8 cellular contexts compared by ENCODE assay signal in the genomic region with DNA sequence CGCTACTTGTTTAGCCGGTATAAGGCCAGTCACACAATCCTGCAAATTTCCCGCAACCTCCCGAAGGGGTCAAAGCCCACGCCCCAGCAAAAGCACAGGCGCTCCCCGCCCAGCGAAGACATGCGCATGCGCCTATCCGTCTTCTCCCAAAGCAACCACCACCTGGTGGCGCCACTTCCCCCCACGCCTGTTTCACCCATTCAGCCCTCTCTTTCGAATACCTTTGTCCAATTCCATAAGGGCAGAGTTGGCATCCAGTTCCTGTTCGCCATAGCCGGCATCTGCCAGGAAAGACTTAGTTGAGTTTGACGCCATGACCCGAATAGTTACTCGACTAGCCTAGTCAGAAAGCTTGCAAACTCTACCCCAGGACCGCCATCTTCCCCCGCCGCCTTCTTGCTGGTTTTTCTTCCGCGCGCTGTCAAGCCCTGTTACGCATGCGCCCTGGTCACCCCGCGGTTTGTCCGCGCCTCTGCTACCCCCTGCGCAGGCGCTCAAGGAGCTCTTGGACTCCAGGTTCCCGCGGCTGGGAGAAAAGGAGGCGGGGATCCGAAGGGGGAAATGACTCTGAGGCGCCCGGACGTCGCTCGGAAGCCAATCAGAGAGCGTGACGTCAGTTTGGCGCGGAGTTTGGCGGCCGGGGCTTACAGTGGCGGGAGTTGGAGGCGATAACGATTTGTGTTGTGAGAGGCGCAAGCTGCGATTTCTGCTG. TPM values are rescaled to one million over a fixed set of nuclear protein-coding genes. Genes with fewer than 3 reads are reported as not detected.
A peak's percentile ranks its signal among the peaks of the same experiment; 100 is the strongest.
DNase-seq lines count a peak whose midpoint lies in the region; ATAC-seq, FAIRE-seq and TF ChIP-seq lines count a peak whose summit lies in the region.

A gene with protein sequence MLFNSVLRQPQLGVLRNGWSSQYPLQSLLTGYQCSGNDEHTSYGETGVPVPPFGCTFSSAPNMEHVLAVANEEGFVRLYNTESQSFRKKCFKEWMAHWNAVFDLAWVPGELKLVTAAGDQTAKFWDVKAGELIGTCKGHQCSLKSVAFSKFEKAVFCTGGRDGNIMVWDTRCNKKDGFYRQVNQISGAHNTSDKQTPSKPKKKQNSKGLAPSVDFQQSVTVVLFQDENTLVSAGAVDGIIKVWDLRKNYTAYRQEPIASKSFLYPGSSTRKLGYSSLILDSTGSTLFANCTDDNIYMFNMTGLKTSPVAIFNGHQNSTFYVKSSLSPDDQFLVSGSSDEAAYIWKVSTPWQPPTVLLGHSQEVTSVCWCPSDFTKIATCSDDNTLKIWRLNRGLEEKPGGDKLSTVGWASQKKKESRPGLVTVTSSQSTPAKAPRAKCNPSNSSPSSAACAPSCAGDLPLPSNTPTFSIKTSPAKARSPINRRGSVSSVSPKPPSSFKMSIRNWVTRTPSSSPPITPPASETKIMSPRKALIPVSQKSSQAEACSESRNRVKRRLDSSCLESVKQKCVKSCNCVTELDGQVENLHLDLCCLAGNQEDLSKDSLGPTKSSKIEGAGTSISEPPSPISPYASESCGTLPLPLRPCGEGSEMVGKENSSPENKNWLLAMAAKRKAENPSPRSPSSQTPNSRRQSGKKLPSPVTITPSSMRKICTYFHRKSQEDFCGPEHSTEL (plus strand): TSS at position 626 of the 712 bp plus-strand sequence. CDS start 143 bp downstream, outside the sequence.
A gene with protein sequence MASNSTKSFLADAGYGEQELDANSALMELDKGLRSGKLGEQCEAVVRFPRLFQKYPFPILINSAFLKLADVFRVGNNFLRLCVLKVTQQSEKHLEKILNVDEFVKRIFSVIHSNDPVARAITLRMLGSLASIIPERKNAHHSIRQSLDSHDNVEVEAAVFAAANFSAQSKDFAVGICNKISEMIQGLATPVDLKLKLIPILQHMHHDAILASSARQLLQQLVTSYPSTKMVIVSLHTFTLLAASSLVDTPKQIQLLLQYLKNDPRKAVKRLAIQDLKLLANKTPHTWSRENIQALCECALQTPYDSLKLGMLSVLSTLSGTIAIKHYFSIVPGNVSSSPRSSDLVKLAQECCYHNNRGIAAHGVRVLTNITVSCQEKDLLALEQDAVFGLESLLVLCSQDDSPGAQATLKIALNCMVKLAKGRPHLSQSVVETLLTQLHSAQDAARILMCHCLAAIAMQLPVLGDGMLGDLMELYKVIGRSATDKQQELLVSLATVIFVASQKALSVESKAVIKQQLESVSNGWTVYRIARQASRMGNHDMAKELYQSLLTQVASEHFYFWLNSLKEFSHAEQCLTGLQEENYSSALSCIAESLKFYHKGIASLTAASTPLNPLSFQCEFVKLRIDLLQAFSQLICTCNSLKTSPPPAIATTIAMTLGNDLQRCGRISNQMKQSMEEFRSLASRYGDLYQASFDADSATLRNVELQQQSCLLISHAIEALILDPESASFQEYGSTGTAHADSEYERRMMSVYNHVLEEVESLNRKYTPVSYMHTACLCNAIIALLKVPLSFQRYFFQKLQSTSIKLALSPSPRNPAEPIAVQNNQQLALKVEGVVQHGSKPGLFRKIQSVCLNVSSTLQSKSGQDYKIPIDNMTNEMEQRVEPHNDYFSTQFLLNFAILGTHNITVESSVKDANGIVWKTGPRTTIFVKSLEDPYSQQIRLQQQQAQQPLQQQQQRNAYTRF (minus strand): TSS at position 435 of the 712 bp plus-strand sequence. CDS start 120 bp downstream, at position 315.

- peak within 1 kb of the TSS; percentile 98 for H3K27ac Mint-ChIP-seq in CD8-positive, alpha-beta T cell
- H3K27ac Mint-ChIP-seq in activated CD4-positive, alpha-beta memory T cell treated with anti-CD3 and anti-CD28 coated beads for 36 hours = peak within 1 kb of the TSS; percentile 99

- peak; percentile 95 to 98 (median 97) for DNase-seq in CD8-positive, alpha-beta T cell
- DNase-seq in HK-2 (ENCODE audit: unreplicated experiment) (peak; percentile 100), NCI-H82 treated with DMSO at 0.1 percent for 48 hours (lab: John Stamatoyannopoulos, UW; ENCODE audit: unreplicated experiment) (peak; percentile 100), dermis microvascular lymphatic vessel endothelial cell (ENCODE audit: low read depth in 2 of 2) (peak; percentile 97 to 99), HepG2 (ENCODE audit: low spot score) (peak; percentile 99)
- peak; percentile 99 for DNase-seq in activated CD4-positive, alpha-beta memory T cell treated with anti-CD3 and anti-CD28 coated beads for 36 hours
- peak; percentile 96 for DNase-seq in stimulated activated CD4-positive, alpha-beta T cell treated with anti-CD3 and anti-CD28 coated beads, Interleukin-4, amount 100 ng/mL, for 1 hour

- no peaks in the 10 kb centered on the region for H3K9me3 Mint-ChIP-seq in CD8-positive, alpha-beta T cell
- no peaks in the 10 kb centered on the region for H3K9me3 Mint-ChIP-seq in activated CD4-positive, alpha-beta memory T cell treated with anti-CD3 and anti-CD28 coated beads for 36 hours

- no peaks in the 10 kb centered on the region for H3K27me3 ChIP-seq in CD8-positive, alpha-beta T cell (ENCODE audit: insufficient read depth, low read length)
- H3K27me3 ChIP-seq in HepG2 (ENCODE audit: control insufficient read depth in 1 of 2, insufficient read depth in 2 of 2, low read length in 2 of 2) = no peaks in the 10 kb centered on the region; a peak in 1 of 5 replicates

- H3K36me3 ChIP-seq in CD8-positive, alpha-beta T cell (ENCODE audit: insufficient read depth, low read length) = no peaks in the 10 kb centered on the region
- 0 out of 5 replicates have a peak, but pooled peaks cover 0 to 1% of the 10 kb centered on the region in 2 experiments for H3K36me3 ChIP-seq in HepG2 (replicated peaks in 1 of 2; ENCODE audit: control insufficient read depth in 1 of 2, insufficient read depth in 2 of 2, low read length in 2 of 2)

- peaks cover 3% of the 10 kb centered on the region; the same call in 1 of the 2 replicates for H4K20me1 ChIP-seq in HepG2 (ENCODE audit: insufficient read depth, low read length)

- in situ Hi-C loops in HepG2 (cut with HindIII; ENCODE audit: extremely low pct_ligation_motif_present, low pct_unique_long_range_greater_than_20kb) = loop anchor here (5.0 kb wide), 1 partner anchor 338 kb away; no protein-coding TSS in a partner anchor

- H3K27ac ChIP-seq in CD8-positive, alpha-beta T cell (ENCODE audit: low read depth, low read length) = peak within 1 kb of the TSS; percentile 75
- peak within 1 kb of the TSS; percentile 93 for H3K27ac ChIP-seq in HepG2 (ENCODE audit: extremely low read length, insufficient read depth, low read length)

- TF ChIP-seq CTCF in CD8-positive, alpha-beta T cell (IDR thresholded peaks at IDR 0.05) = peak; percentile 93
- peak; percentile 98 for TF ChIP-seq CTCF in HepG2 (CRISPR knock-in tag; IDR thresholded peaks at IDR 0.05)

- peaks cover 86% of the 10 kb centered on the region for H3K79me2 ChIP-seq in HepG2 (ENCODE audit: insufficient read depth, low read length)

- intact Hi-C loops in CD8-positive, alpha-beta T cell (cut with DNase I, micrococcal nuclease) = loop anchor here (1.0 to 10.0 kb wide), 16 partner anchors 205 to 980 kb away; a partner anchor contains a TSS
- intact Hi-C loops in activated CD4-positive, alpha-beta memory T cell treated with anti-CD3 and anti-CD28 coated beads for 36 hours (cut with micrococcal nuclease) = loop anchor here (1.0 to 10.0 kb wide), 17 partner anchors 23 to 980 kb away; a partner anchor contains a TSS
- intact Hi-C loops in HepG2 (cut with micrococcal nuclease; ENCODE audit: unreplicated experiment) = loop anchor here (1.0 to 2.0 kb wide), 4 partner anchors 23 to 397 kb away; a partner anchor contains a TSS

- H3K4me1 Mint-ChIP-seq in CD8-positive, alpha-beta T cell (ENCODE audit: low read depth) = peaks cover 47% of the 10 kb centered on the region
- H3K4me1 Mint-ChIP-seq in activated CD4-positive, alpha-beta memory T cell treated with anti-CD3 and anti-CD28 coated beads for 36 hours (ENCODE audit: low read depth) = peaks cover 61% of the 10 kb centered on the region

- H3K4me3 Mint-ChIP-seq in CD8-positive, alpha-beta T cell = peak within 1 kb of the TSS; percentile 99
- H3K4me3 Mint-ChIP-seq in activated CD4-positive, alpha-beta memory T cell treated with anti-CD3 and anti-CD28 coated beads for 36 hours = peak within 1 kb of the TSS; percentile 97

- H3K4me3 ChIP-seq in CD8-positive, alpha-beta T cell (ENCODE audit: low read depth, low read length) = peak within 1 kb of the TSS; percentile 98
- peak within 1 kb of the TSS; percentile 83 to 92 (median 89) for H3K4me3 ChIP-seq in HepG2 (replicated peaks in 1 of 3; ENCODE audit: insufficient read depth in 1 of 3, low read depth in 2 of 3, low read length in 3 of 3)

- TSS peak; percentile 70 for BruUV-seq in HepG2 (replicated peaks; lab: Mats Ljungman, UMichigan)

- under 1% methylated on average over 32 of the region's 53 CpGs for WGBS in HepG2 (ENCODE audit: low lambda C conversion rate)

- peak; percentile 82 for TF ChIP-seq RAD21 in HepG2 (CRISPR knock-in tag; IDR thresholded peaks at IDR 0.05)

- H3K4me2 ChIP-seq in HepG2 (ENCODE audit: low read depth, low read length) = peak within 1 kb of the TSS; percentile 74

- TF ChIP-seq EP300 in HepG2 (IDR thresholded peaks at IDR 0.05; ENCODE audit: low read depth in 2 of 2, low read length in 2 of 2) (no peak; a peak in 1 of 4 replicates), HepG2 (CRISPR knock-in tag; IDR thresholded peaks at IDR 0.05; ENCODE audit: borderline replicate concordance) (peak; percentile 47; the same call in 1 of the 2 replicates)

- peak within 1 kb of the TSS; percentile 90 for H3K9ac ChIP-seq in HepG2 (ENCODE audit: insufficient read depth, low read depth, low read length)

- no peaks in the 10 kb centered on the region for H3K27me3 Mint-ChIP-seq in CD8-positive, alpha-beta T cell (ENCODE audit: low read depth)
- H3K27me3 Mint-ChIP-seq in activated CD4-positive, alpha-beta memory T cell treated with anti-CD3 and anti-CD28 coated beads for 36 hours = peaks cover 2% of the 10 kb centered on the region

- POLR2A ChIA-PET in CD8-positive, alpha-beta T cell (lab: Charles Lee) = interaction anchor here (0.8 to 2.6 kb wide), 9 partner anchors 9 to 380 kb away, joined by 3 to 31 read pairs (median 4); a partner anchor contains a TSS
- POLR2A ChIA-PET in activated CD4-positive, alpha-beta memory T cell treated with anti-CD3 and anti-CD28 coated beads for 36 hours (lab: Charles Lee) = interaction anchor here (0.6 to 2.6 kb wide), 8 partner anchors 12 to 745 kb away, joined by 3 to 14 read pairs (median 4); a partner anchor contains a TSS
- POLR2A ChIA-PET in HepG2 (lab: Yijun Ruan, JAX) = interaction anchor here (0.6 to 2.2 kb wide), 23 partner anchors 9 to 757 kb away, joined by 3 to 22 read pairs (median 4); a partner anchor contains a TSS

- peak; percentile 90 for ATAC-seq in CD8-positive, alpha-beta T cell
- peak; percentile 80 for ATAC-seq in GM19452 (IDR thresholded peaks at IDR 0.05; ENCODE audit: unreplicated experiment)
- peak; percentile 94 for ATAC-seq in HepG2

- TF ChIP-seq POLR2A in HepG2 (IDR thresholded peaks at IDR 0.05; ENCODE audit: insufficient read depth in 1 of 2, low read depth in 2 of 2, low read length in 2 of 2) = peak; percentile 93 to 94

- H3K4me1 ChIP-seq in CD8-positive, alpha-beta T cell (ENCODE audit: insufficient read depth, low read length) = peaks cover 19% of the 10 kb centered on the region
- H3K4me1 ChIP-seq in HepG2 (ENCODE audit: insufficient read depth, low read length) = peaks cover 62% of the 10 kb centered on the region

- peaks cover 18% of the 10 kb centered on the region for H3K36me3 Mint-ChIP-seq in CD8-positive, alpha-beta T cell
- peaks cover 41% of the 10 kb centered on the region for H3K36me3 Mint-ChIP-seq in activated CD4-positive, alpha-beta memory T cell treated with anti-CD3 and anti-CD28 coated beads for 36 hours

- FAIRE-seq in HepG2 (lab: Jason Lieb, UNC) = peak; percentile 97

- CTCF ChIA-PET in CD8-positive, alpha-beta T cell (lab: Charles Lee) = interaction anchor here (0.7 to 5.0 kb wide), 29 partner anchors 9 to 428 kb away, joined by 3 to 30 read pairs (median 4); a partner anchor contains a TSS
- CTCF ChIA-PET in activated CD4-positive, alpha-beta memory T cell treated with anti-CD3 and anti-CD28 coated beads for 36 hours (lab: Charles Lee) = interaction anchor here (0.5 to 5.3 kb wide), 57 partner anchors 9 to 739 kb away, joined by 3 to 56 read pairs (median 5); a partner anchor contains a TSS
- CTCF ChIA-PET in HepG2 (lab: Yijun Ruan, JAX; ENCODE audit: low intra/inter-chr PET ratio, low total read pairs) = interaction anchor here (0.9 to 2.5 kb wide), 4 partner anchors 23 to 421 kb away, joined by 3 to 30 read pairs (median 6); no protein-coding TSS in a partner anchor

- H3K9me3 ChIP-seq in CD8-positive, alpha-beta T cell (ENCODE audit: low read length) = no peaks in the 10 kb centered on the region
- no peaks in the 10 kb centered on the region for H3K9me3 ChIP-seq in HepG2 (ENCODE audit: low read length)

- peak within 1 kb of the TSS; percentile 88 for H2AFZ ChIP-seq in HepG2 (ENCODE audit: low read length)

RNA-seq across cellular contexts. Expression of the first gene that starts in this region (rescaled TPM):
- total RNA-seq in CD8-positive, alpha-beta T cell = 1 to 10 TPM; 1.0 to 1.2 TPM
- total RNA-seq in activated CD4-positive, alpha-beta memory T cell treated with anti-CD3 and anti-CD28 coated beads for 36 hours = 10 to 100 TPM; 82.2 to 88.2 TPM
- 10.6 and 11.4 TPM in 2 replicates for total RNA-seq in dermis microvascular lymphatic vessel endothelial cell
- total RNA-seq in HepG2 (2016; rRNA removed; fragmentation: Illumina TruSeq; extraction: Trizol) = 32.8 and 43.1 TPM in 2 replicates
- total RNA-seq in HepG2 (2016; cell fraction: cytosol; rRNA removed; fragmentation: Illumina TruSeq; extraction: Trizol; ENCODE audit: low read depth) = 9.8 and 9.9 TPM in 2 replicates
- 31.2 and 42.3 TPM in 2 replicates for total RNA-seq in HepG2 (2016; cell fraction: insoluble cytoplasmic fraction; rRNA removed; fragmentation: Illumina TruSeq; extraction: Trizol)
- total RNA-seq in HepG2 (2016; cell fraction: membrane; rRNA removed; fragmentation: Illumina TruSeq; extraction: Trizol) = 14.6 and 16.2 TPM in 2 replicates
- 25.2 and 27.3 TPM in 2 replicates for total RNA-seq in HepG2 (2016; cell fraction: nucleus; rRNA removed; fragmentation: Illumina TruSeq; extraction: Trizol)
- 7.1 and 10.4 TPM in 2 replicates for polyA plus RNA-seq in HepG2 (2011; rRNA removed)
- polyA plus RNA-seq in HepG2 (2011; cell fraction: cytosol; rRNA removed) = 5.6 and 6.1 TPM in 2 replicates
- polyA plus RNA-seq in HepG2 (2011; cell fraction: nucleus; rRNA removed) = 3.2 and 6.0 TPM in 2 replicates
- 5.1 and 6.2 TPM in 2 replicates for polyA plus RNA-seq in HepG2 (2012)
- polyA plus RNA-seq in HepG2 (2016; cell fraction: cytosol; fragmentation: Illumina TruSeq; extraction: Trizol; ENCODE audit: low read depth) = 1.0 and 1.2 TPM in 2 replicates
- 30.8 and 31.0 TPM in 2 replicates for polyA plus RNA-seq in HepG2 (2016; cell fraction: insoluble cytoplasmic fraction; fragmentation: Illumina TruSeq; extraction: Trizol; ENCODE audit: low read depth)
- polyA plus RNA-seq in HepG2 (2016; cell fraction: membrane; fragmentation: Illumina TruSeq; extraction: Trizol; ENCODE audit: low read depth) = 2.9 and 3.6 TPM in 2 replicates
- polyA plus RNA-seq in HepG2 (2016; cell fraction: nucleus; fragmentation: Illumina TruSeq; extraction: Trizol; ENCODE audit: insufficient read depth, low read depth) = 15.1 and 18.2 TPM in 2 replicates
- 17.8 and 144 TPM in 2 replicates for polyA minus RNA-seq in HepG2 (2011; rRNA and poly(A)+ RNA removed; ENCODE audit: low replicate concordance)
- polyA minus RNA-seq in HepG2 (2011; cell fraction: cytosol; rRNA and poly(A)+ RNA removed) = 7.4 and 11.3 TPM in 2 replicates
- polyA minus RNA-seq in HepG2 (2011; cell fraction: nucleus; rRNA and poly(A)+ RNA removed) = 13.7 and 18.0 TPM in 2 replicates

RNA-seq across cellular contexts. Expression of the second gene that starts in this region (rescaled TPM):
- total RNA-seq in CD8-positive, alpha-beta T cell = 1 to 10 TPM; 2.4 to 3.3 TPM
- 10 to 100 TPM; 19.3 to 19.6 TPM for total RNA-seq in activated CD4-positive, alpha-beta memory T cell treated with anti-CD3 and anti-CD28 coated beads for 36 hours
- total RNA-seq in dermis microvascular lymphatic vessel endothelial cell (13.6 and 18.0 TPM in 2 replicates), HepG2 (2016; rRNA removed; fragmentation: Illumina TruSeq; extraction: Trizol) (22.4 and 32.7 TPM in 2 replicates)
- 4.2 and 4.8 TPM in 2 replicates for total RNA-seq in HepG2 (2016; cell fraction: cytosol; rRNA removed; fragmentation: Illumina TruSeq; extraction: Trizol; ENCODE audit: low read depth)
- total RNA-seq in HepG2 (2016; cell fraction: insoluble cytoplasmic fraction; rRNA removed; fragmentation: Illumina TruSeq; extraction: Trizol) = 22.1 and 34.0 TPM in 2 replicates
- 9.9 and 11.3 TPM in 2 replicates for total RNA-seq in HepG2 (2016; cell fraction: membrane; rRNA removed; fragmentation: Illumina TruSeq; extraction: Trizol)
- 27.1 and 30.4 TPM in 2 replicates for total RNA-seq in HepG2 (2016; cell fraction: nucleus; rRNA removed; fragmentation: Illumina TruSeq; extraction: Trizol)
- 14.5 and 18.3 TPM in 2 replicates for polyA plus RNA-seq in HepG2 (2011; rRNA removed)
- polyA plus RNA-seq in HepG2 (2011; cell fraction: cytosol; rRNA removed) = 6.5 and 9.6 TPM in 2 replicates
- polyA plus RNA-seq in HepG2 (2011; cell fraction: nucleus; rRNA removed) = 8.0 and 8.8 TPM in 2 replicates
- 7.8 and 9.4 TPM in 2 replicates for polyA plus RNA-seq in HepG2 (2012)
- 1.9 and 2.2 TPM in 2 replicates for polyA plus RNA-seq in HepG2 (2016; cell fraction: cytosol; fragmentation: Illumina TruSeq; extraction: Trizol; ENCODE audit: low read depth)
- 22.8 and 24.8 TPM in 2 replicates for polyA plus RNA-seq in HepG2 (2016; cell fraction: insoluble cytoplasmic fraction; fragmentation: Illumina TruSeq; extraction: Trizol; ENCODE audit: low read depth)
- 3.1 and 5.2 TPM in 2 replicates for polyA plus RNA-seq in HepG2 (2016; cell fraction: membrane; fragmentation: Illumina TruSeq; extraction: Trizol; ENCODE audit: low read depth)
- polyA plus RNA-seq in HepG2 (2016; cell fraction: nucleus; fragmentation: Illumina TruSeq; extraction: Trizol; ENCODE audit: insufficient read depth, low read depth) = 19.1 and 23.2 TPM in 2 replicates
- 67.0 and 299 TPM in 2 replicates for polyA minus RNA-seq in HepG2 (2011; rRNA and poly(A)+ RNA removed; ENCODE audit: low replicate concordance)
- polyA minus RNA-seq in HepG2 (2011; cell fraction: cytosol; rRNA and poly(A)+ RNA removed) = 12.7 and 18.3 TPM in 2 replicates
- 64.6 and 68.3 TPM in 2 replicates for polyA minus RNA-seq in HepG2 (2011; cell fraction: nucleus; rRNA and poly(A)+ RNA removed)

Comparison
In these comparisons a context has a peak if more than half of its experiments do, and no peak if none do; other contexts are left out.
1. Peak in every context shown above with its lines: DNase-seq, ATAC-seq, H3K4me3 ChIP-seq and H3K27ac ChIP-seq.